ENCODE assay signal across 1 cellular context in the genomic region with DNA sequence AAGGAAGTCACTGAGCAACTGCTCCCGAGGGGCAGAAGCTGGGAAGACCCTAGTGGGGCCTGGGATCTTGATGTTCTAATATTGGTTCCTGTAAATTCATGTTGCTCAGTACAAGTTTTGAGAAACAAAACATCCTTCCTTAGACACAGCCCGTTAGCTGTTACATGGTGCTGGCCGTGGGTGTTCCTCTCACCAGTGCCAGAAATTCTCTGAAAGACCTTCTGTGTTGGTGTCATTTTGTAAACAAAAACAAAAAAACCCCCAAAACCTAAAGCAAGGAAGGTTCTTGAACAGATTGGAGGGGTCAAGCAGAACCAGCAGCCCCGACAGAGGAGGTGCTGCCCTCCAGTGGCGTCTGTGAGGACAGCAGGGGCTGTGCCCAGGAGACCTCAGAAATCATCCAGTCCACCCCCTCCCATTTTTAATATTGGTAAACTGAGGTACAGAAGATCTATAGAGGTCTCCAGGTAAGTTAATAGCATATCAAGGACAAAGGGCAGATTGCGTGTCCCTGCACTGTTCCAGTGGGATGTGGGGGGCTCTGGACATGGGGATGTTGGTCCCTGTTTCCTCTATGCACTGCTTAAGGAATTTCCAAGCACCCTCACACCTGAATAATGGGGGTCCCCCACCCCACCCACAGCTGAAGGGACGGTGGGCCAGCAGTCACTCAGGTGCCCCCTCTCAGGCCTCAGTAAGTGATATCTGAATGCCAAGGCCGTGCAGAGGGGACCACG.
TF ChIP-seq lines count a peak whose summit lies in the region.

No MANE protein-coding gene starts in this region.

TF ChIP-seq in H1, 55 proteins besides CTCF, POLR2A, EP300 and RAD21:
- TF ChIP-seq RXRA (IDR thresholded peaks at IDR 0.05; ENCODE audit: insufficient read depth, low read depth, low read length): no peak
- no peak for TF ChIP-seq TCF12 (IDR thresholded peaks at IDR 0.05; ENCODE audit: low read depth, low read length)
- TF ChIP-seq YY1 (IDR thresholded peaks at IDR 0.05; ENCODE audit: low read depth, low read length): 0 out of 2 replicates have a peak, but pooled peaks have one; percentile 19
- no peak for TF ChIP-seq NANOG (IDR thresholded peaks at IDR 0.05; ENCODE audit: insufficient read depth, low read depth, low read length, poor library complexity, severe bottlenecking)
- TF ChIP-seq CBX5 (IDR thresholded peaks at IDR 0.05; ENCODE audit: low read depth, low read length): no peak
- no peak for TF ChIP-seq CREB1 (IDR thresholded peaks at IDR 0.05)
- TF ChIP-seq KDM1A (IDR thresholded peaks at IDR 0.05; ENCODE audit: borderline replicate concordance, low read length): peak; percentile 37; the same call in 1 of the 2 replicates
- TF ChIP-seq KDM5A (IDR thresholded peaks at IDR 0.05; ENCODE audit: low read length): no peak
- TF ChIP-seq HDAC6 (IDR thresholded peaks at IDR 0.05; ENCODE audit: low read depth, low read length): no peak
